1 cellular context compared by ENCODE assay signal in the genomic region with DNA sequence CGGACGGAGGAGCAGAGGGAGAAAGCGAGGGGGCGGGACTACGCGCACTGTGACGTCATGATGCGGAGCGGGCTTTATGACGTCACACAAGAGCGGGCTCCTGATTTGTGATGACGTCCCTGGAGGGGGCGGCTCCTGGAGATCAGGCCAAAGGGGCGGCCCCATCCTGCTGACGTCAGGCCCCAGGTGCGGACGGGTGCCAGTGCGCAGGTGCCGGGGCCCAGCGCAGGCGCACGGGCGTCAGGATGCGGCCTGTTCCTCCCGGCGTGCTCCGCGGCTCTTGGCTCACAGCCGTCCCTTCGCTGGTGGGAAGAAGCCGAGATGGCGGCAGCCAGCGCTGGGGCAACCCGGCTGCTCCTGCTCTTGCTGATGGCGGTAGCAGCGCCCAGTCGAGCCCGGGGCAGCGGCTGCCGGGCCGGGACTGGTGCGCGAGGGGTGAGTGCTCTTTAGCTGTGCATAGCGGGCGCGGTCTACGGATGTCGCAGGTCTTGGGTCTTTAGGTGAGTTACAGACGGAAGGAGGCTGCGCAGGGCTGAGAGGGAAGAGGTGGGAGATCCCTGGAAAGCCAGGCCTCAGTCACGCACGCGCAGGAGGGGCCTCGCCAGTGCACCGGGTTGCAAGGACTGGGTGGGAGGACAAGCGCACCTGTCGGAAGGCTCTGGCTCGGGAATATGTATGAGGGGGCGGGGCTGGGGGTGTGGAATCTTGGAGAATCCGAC.
TF ChIP-seq lines count a peak whose summit lies in the region.

A gene (plus strand): TSS at position 284 of the 719 bp plus-strand sequence. CDS start 38 bp downstream, at position 322.
A gene (minus strand): TSS at position 625 of the 719 bp plus-strand sequence. CDS start 460 bp downstream, at position 165.

TF ChIP-seq in K562, 482 proteins besides CTCF, POLR2A, EP300 and RAD21 (continued from another document and continues in another):
- TF ChIP-seq, protein P1, sequence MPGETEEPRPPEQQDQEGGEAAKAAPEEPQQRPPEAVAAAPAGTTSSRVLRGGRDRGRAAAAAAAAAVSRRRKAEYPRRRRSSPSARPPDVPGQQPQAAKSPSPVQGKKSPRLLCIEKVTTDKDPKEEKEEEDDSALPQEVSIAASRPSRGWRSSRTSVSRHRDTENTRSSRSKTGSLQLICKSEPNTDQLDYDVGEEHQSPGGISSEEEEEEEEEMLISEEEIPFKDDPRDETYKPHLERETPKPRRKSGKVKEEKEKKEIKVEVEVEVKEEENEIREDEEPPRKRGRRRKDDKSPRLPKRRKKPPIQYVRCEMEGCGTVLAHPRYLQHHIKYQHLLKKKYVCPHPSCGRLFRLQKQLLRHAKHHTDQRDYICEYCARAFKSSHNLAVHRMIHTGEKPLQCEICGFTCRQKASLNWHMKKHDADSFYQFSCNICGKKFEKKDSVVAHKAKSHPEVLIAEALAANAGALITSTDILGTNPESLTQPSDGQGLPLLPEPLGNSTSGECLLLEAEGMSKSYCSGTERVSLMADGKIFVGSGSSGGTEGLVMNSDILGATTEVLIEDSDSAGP (CRISPR knock-in tag; IDR thresholded peaks at IDR 0.05): no peak
- TF ChIP-seq NR4A1 (CRISPR knock-in tag; IDR thresholded peaks at IDR 0.05): no peak
- no peak for TF ChIP-seq NR4A1 (tag; IDR thresholded peaks at IDR 0.05)
- no peak for TF ChIP-seq TCF7 (IDR thresholded peaks at IDR 0.05; ENCODE audit: borderline replicate concordance)
- no peak for TF ChIP-seq DIDO1 (tag; IDR thresholded peaks at IDR 0.05; ENCODE audit: low read depth)
- no peak for TF ChIP-seq NR3C1 (CRISPR knock-in tag; IDR thresholded peaks at IDR 0.05)
- TF ChIP-seq HDGF (IDR thresholded peaks at IDR 0.05): no peak
- TF ChIP-seq, protein P2, sequence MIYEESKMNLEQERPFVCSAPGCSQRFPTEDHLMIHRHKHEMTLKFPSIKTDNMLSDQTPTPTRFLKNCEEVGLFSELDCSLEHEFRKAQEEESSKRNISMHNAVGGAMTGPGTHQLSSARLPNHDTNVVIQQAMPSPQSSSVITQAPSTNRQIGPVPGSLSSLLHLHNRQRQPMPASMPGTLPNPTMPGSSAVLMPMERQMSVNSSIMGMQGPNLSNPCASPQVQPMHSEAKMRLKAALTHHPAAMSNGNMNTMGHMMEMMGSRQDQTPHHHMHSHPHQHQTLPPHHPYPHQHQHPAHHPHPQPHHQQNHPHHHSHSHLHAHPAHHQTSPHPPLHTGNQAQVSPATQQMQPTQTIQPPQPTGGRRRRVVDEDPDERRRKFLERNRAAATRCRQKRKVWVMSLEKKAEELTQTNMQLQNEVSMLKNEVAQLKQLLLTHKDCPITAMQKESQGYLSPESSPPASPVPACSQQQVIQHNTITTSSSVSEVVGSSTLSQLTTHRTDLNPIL (CRISPR knock-in tag; IDR thresholded peaks at IDR 0.05): no peak
- 0 out of 2 replicates have a peak, but pooled peaks have one; percentile 16 for TF ChIP-seq CBFA2T2 (conservative IDR thresholded peaks at IDR 0.05)
- TF ChIP-seq, protein P3, sequence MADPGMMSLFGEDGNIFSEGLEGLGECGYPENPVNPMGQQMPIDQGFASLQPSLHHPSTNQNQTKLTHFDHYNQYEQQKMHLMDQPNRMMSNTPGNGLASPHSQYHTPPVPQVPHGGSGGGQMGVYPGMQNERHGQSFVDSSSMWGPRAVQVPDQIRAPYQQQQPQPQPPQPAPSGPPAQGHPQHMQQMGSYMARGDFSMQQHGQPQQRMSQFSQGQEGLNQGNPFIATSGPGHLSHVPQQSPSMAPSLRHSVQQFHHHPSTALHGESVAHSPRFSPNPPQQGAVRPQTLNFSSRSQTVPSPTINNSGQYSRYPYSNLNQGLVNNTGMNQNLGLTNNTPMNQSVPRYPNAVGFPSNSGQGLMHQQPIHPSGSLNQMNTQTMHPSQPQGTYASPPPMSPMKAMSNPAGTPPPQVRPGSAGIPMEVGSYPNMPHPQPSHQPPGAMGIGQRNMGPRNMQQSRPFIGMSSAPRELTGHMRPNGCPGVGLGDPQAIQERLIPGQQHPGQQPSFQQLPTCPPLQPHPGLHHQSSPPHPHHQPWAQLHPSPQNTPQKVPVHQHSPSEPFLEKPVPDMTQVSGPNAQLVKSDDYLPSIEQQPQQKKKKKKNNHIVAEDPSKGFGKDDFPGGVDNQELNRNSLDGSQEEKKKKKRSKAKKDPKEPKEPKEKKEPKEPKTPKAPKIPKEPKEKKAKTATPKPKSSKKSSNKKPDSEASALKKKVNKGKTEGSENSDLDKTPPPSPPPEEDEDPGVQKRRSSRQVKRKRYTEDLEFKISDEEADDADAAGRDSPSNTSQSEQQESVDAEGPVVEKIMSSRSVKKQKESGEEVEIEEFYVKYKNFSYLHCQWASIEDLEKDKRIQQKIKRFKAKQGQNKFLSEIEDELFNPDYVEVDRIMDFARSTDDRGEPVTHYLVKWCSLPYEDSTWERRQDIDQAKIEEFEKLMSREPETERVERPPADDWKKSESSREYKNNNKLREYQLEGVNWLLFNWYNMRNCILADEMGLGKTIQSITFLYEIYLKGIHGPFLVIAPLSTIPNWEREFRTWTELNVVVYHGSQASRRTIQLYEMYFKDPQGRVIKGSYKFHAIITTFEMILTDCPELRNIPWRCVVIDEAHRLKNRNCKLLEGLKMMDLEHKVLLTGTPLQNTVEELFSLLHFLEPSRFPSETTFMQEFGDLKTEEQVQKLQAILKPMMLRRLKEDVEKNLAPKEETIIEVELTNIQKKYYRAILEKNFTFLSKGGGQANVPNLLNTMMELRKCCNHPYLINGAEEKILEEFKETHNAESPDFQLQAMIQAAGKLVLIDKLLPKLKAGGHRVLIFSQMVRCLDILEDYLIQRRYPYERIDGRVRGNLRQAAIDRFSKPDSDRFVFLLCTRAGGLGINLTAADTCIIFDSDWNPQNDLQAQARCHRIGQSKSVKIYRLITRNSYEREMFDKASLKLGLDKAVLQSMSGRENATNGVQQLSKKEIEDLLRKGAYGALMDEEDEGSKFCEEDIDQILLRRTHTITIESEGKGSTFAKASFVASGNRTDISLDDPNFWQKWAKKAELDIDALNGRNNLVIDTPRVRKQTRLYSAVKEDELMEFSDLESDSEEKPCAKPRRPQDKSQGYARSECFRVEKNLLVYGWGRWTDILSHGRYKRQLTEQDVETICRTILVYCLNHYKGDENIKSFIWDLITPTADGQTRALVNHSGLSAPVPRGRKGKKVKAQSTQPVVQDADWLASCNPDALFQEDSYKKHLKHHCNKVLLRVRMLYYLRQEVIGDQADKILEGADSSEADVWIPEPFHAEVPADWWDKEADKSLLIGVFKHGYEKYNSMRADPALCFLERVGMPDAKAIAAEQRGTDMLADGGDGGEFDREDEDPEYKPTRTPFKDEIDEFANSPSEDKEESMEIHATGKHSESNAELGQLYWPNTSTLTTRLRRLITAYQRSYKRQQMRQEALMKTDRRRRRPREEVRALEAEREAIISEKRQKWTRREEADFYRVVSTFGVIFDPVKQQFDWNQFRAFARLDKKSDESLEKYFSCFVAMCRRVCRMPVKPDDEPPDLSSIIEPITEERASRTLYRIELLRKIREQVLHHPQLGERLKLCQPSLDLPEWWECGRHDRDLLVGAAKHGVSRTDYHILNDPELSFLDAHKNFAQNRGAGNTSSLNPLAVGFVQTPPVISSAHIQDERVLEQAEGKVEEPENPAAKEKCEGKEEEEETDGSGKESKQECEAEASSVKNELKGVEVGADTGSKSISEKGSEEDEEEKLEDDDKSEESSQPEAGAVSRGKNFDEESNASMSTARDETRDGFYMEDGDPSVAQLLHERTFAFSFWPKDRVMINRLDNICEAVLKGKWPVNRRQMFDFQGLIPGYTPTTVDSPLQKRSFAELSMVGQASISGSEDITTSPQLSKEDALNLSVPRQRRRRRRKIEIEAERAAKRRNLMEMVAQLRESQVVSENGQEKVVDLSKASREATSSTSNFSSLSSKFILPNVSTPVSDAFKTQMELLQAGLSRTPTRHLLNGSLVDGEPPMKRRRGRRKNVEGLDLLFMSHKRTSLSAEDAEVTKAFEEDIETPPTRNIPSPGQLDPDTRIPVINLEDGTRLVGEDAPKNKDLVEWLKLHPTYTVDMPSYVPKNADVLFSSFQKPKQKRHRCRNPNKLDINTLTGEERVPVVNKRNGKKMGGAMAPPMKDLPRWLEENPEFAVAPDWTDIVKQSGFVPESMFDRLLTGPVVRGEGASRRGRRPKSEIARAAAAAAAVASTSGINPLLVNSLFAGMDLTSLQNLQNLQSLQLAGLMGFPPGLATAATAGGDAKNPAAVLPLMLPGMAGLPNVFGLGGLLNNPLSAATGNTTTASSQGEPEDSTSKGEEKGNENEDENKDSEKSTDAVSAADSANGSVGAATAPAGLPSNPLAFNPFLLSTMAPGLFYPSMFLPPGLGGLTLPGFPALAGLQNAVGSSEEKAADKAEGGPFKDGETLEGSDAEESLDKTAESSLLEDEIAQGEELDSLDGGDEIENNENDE (IDR thresholded peaks at IDR 0.05; ENCODE audit: low read depth, low read length): no peak
- TF ChIP-seq ZNF133 (CRISPR knock-in tag; IDR thresholded peaks at IDR 0.05): no peak
- no peak for TF ChIP-seq CREBBP (IDR thresholded peaks at IDR 0.05; ENCODE audit: low read depth, low read length)
- TF ChIP-seq, protein P4, sequence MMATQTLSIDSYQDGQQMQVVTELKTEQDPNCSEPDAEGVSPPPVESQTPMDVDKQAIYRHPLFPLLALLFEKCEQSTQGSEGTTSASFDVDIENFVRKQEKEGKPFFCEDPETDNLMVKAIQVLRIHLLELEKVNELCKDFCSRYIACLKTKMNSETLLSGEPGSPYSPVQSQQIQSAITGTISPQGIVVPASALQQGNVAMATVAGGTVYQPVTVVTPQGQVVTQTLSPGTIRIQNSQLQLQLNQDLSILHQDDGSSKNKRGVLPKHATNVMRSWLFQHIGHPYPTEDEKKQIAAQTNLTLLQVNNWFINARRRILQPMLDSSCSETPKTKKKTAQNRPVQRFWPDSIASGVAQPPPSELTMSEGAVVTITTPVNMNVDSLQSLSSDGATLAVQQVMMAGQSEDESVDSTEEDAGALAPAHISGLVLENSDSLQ (IDR thresholded peaks at IDR 0.05): peak; percentile 39; the same call in 1 of the 2 replicates
- TF ChIP-seq SAFB2 (IDR thresholded peaks at IDR 0.05; ENCODE audit: borderline replicate concordance, low read depth, low read length, severe bottlenecking): no peak
- TF ChIP-seq POLR2B (IDR thresholded peaks at IDR 0.05; ENCODE audit: low read depth, partially characterized antibody): peak; percentile 97
- TF ChIP-seq CXXC5 (CRISPR knock-in tag; IDR thresholded peaks at IDR 0.05): peak; percentile 99
- TF ChIP-seq, protein P5, sequence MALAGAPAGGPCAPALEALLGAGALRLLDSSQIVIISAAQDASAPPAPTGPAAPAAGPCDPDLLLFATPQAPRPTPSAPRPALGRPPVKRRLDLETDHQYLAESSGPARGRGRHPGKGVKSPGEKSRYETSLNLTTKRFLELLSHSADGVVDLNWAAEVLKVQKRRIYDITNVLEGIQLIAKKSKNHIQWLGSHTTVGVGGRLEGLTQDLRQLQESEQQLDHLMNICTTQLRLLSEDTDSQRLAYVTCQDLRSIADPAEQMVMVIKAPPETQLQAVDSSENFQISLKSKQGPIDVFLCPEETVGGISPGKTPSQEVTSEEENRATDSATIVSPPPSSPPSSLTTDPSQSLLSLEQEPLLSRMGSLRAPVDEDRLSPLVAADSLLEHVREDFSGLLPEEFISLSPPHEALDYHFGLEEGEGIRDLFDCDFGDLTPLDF (CRISPR knock-in tag; IDR thresholded peaks at IDR 0.05): no peak; the same call in 1 of the 2 replicates
- TF ChIP-seq NFIC (IDR thresholded peaks at IDR 0.05): peak; percentile 84
- TF ChIP-seq, protein P6, sequence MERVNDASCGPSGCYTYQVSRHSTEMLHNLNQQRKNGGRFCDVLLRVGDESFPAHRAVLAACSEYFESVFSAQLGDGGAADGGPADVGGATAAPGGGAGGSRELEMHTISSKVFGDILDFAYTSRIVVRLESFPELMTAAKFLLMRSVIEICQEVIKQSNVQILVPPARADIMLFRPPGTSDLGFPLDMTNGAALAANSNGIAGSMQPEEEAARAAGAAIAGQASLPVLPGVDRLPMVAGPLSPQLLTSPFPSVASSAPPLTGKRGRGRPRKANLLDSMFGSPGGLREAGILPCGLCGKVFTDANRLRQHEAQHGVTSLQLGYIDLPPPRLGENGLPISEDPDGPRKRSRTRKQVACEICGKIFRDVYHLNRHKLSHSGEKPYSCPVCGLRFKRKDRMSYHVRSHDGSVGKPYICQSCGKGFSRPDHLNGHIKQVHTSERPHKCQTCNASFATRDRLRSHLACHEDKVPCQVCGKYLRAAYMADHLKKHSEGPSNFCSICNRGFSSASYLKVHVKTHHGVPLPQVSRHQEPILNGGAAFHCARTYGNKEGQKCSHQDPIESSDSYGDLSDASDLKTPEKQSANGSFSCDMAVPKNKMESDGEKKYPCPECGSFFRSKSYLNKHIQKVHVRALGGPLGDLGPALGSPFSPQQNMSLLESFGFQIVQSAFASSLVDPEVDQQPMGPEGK (CRISPR knock-in tag; IDR thresholded peaks at IDR 0.05; ENCODE audit: borderline replicate concordance): no peak
- TF ChIP-seq ZNF707 (CRISPR knock-in tag; conservative IDR thresholded peaks at IDR 0.05): no peak
- no peak for TF ChIP-seq ZNF583 (CRISPR knock-in tag; IDR thresholded peaks at IDR 0.05)
- TF ChIP-seq NR2F6 (CRISPR knock-in tag; IDR thresholded peaks at IDR 0.05): no peak
- no peak for TF ChIP-seq KLF10 (CRISPR knock-in tag; IDR thresholded peaks at IDR 0.05)
- TF ChIP-seq NBN (IDR thresholded peaks at IDR 0.05; ENCODE audit: low read depth): peak; percentile 100
- 0 out of 2 replicates have a peak, but pooled peaks have one; percentile 50 for TF ChIP-seq GTF2E2 (tag; IDR thresholded peaks at IDR 0.05)
- TF ChIP-seq HSF4 (CRISPR knock-in tag; IDR thresholded peaks at IDR 0.05; ENCODE audit: borderline replicate concordance): no peak
- TF ChIP-seq RBM14 (IDR thresholded peaks at IDR 0.05; ENCODE audit: borderline replicate concordance, insufficient read depth, low read depth, low read length): no peak
- no peak for TF ChIP-seq SREBF1 (IDR thresholded peaks at IDR 0.05; ENCODE audit: borderline replicate concordance, low read depth, low read length)
- TF ChIP-seq, protein P7, sequence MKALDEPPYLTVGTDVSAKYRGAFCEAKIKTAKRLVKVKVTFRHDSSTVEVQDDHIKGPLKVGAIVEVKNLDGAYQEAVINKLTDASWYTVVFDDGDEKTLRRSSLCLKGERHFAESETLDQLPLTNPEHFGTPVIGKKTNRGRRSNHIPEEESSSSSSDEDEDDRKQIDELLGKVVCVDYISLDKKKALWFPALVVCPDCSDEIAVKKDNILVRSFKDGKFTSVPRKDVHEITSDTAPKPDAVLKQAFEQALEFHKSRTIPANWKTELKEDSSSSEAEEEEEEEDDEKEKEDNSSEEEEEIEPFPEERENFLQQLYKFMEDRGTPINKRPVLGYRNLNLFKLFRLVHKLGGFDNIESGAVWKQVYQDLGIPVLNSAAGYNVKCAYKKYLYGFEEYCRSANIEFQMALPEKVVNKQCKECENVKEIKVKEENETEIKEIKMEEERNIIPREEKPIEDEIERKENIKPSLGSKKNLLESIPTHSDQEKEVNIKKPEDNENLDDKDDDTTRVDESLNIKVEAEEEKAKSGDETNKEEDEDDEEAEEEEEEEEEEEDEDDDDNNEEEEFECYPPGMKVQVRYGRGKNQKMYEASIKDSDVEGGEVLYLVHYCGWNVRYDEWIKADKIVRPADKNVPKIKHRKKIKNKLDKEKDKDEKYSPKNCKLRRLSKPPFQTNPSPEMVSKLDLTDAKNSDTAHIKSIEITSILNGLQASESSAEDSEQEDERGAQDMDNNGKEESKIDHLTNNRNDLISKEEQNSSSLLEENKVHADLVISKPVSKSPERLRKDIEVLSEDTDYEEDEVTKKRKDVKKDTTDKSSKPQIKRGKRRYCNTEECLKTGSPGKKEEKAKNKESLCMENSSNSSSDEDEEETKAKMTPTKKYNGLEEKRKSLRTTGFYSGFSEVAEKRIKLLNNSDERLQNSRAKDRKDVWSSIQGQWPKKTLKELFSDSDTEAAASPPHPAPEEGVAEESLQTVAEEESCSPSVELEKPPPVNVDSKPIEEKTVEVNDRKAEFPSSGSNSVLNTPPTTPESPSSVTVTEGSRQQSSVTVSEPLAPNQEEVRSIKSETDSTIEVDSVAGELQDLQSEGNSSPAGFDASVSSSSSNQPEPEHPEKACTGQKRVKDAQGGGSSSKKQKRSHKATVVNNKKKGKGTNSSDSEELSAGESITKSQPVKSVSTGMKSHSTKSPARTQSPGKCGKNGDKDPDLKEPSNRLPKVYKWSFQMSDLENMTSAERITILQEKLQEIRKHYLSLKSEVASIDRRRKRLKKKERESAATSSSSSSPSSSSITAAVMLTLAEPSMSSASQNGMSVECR (CRISPR knock-in tag; IDR thresholded peaks at IDR 0.05): peak; percentile 81
- TF ChIP-seq ZNF232 (CRISPR knock-in tag; IDR thresholded peaks at IDR 0.05): no peak
